9 cellular contexts compared by ENCODE assay signal in genomic region chr4:110087116-110087708, GRCh38.
DNase-seq lines count a peak whose midpoint lies in the region; ATAC-seq and TF ChIP-seq lines count a peak whose summit lies in the region.
"Had no signal": no experiment of that assay in that cellular context is flagged by ENCODE, and none has a peak within 500 bp of the region (broad histone marks: within the 10 kb centered on the region; RNA-seq: fewer than 3 reads in every experiment).

No MANE protein-coding gene starts in this region.

- intact Hi-C loops in left ventricle myocardium superior (cut with micrococcal nuclease): no loop called here
- intact Hi-C loops in Right ventricle myocardium inferior (cut with DNase I): no loop called here

- H3K4me3 ChIP-seq in epithelial cell of proximal tubule (ENCODE audit: low read depth, low read length) (no peak overlapping the region), subcutaneous abdominal adipose tissue (ENCODE audit: low read depth in 1 of 5, low read length in 5 of 5) (no peak overlapping the region)

- H3K4me1 ChIP-seq in subcutaneous abdominal adipose tissue (ENCODE audit: control insufficient read depth in 5 of 5, insufficient read depth in 5 of 5, low read length in 5 of 5): peaks cover 0 to 22% (median 6%) of the 10 kb centered on the region in 5 donors

- ATAC-seq in left ventricle myocardium superior (peak; percentile 50), Right ventricle myocardium inferior (no peak), GM18909 (IDR thresholded peaks at IDR 0.05; ENCODE audit: poor library complexity, unreplicated experiment) (no peak)

- H3K9me3 ChIP-seq in subcutaneous abdominal adipose tissue (ENCODE audit: control insufficient read depth in 5 of 5, low read length in 5 of 5): no peaks in the 10 kb centered on the region

- H3K9ac ChIP-seq in subcutaneous abdominal adipose tissue (ENCODE audit: low read length in 5 of 5): no peak overlapping the region

- no peaks in the 10 kb centered on the region for H3K27me3 ChIP-seq in subcutaneous abdominal adipose tissue (ENCODE audit: control insufficient read depth in 5 of 5, insufficient read depth in 4 of 5, low read length in 5 of 5)

- H3K36me3 ChIP-seq in subcutaneous abdominal adipose tissue (ENCODE audit: control insufficient read depth in 5 of 5, insufficient read depth in 5 of 5, low read length in 5 of 5): no peaks in the 10 kb centered on the region

- no peak for TF ChIP-seq CTCF in epithelial cell of proximal tubule (conservative IDR thresholded peaks at IDR 0.05; ENCODE audit: low read depth, low read length)

- peak overlapping the region; percentile 64 for H3K27ac ChIP-seq in subcutaneous abdominal adipose tissue (ENCODE audit: low read depth, low read length)

- DNase-seq in left ventricle myocardium superior: no peak
- no peak for DNase-seq in Right ventricle myocardium inferior (ENCODE audit: missing footprints)
- DNase-seq in NCI-H345 treated with DMSO at 0.1 percent for 48 hours (lab: John Stamatoyannopoulos, UW; ENCODE audit: unreplicated experiment): peak; percentile 56
- DNase-seq in epithelial cell of proximal tubule (ENCODE audit: low read depth): peak; percentile 72
- DNase-seq in NCI-H187 (lab: John Stamatoyannopoulos, UW): no peak
- no peak for DNase-seq in stimulated activated naive CD4-positive, alpha-beta T cell (lab: John Stamatoyannopoulos, UW)
- DNase-seq: activated CD4-positive, alpha-beta T cell treated with anti-CD3 and anti-CD28 coated beads, Interleukin-2, amount 50 U/mL, for 4 hours had no signal

Comparison
In these comparisons a context has a peak if more than half of its experiments do, and no peak if none do; other contexts are left out.
1. DNase-seq: peak in NCI-H345 treated with DMSO at 0.1 percent for 48 hours (single experiment) and epithelial cell of proximal tubule (single experiment); none in left ventricle myocardium superior (single experiment), Right ventricle myocardium inferior (single experiment), NCI-H187 (0 of 2) and stimulated activated naive CD4-positive, alpha-beta T cell (0 of 6).